16 cellular contexts compared by ENCODE assay signal in the genomic region with DNA sequence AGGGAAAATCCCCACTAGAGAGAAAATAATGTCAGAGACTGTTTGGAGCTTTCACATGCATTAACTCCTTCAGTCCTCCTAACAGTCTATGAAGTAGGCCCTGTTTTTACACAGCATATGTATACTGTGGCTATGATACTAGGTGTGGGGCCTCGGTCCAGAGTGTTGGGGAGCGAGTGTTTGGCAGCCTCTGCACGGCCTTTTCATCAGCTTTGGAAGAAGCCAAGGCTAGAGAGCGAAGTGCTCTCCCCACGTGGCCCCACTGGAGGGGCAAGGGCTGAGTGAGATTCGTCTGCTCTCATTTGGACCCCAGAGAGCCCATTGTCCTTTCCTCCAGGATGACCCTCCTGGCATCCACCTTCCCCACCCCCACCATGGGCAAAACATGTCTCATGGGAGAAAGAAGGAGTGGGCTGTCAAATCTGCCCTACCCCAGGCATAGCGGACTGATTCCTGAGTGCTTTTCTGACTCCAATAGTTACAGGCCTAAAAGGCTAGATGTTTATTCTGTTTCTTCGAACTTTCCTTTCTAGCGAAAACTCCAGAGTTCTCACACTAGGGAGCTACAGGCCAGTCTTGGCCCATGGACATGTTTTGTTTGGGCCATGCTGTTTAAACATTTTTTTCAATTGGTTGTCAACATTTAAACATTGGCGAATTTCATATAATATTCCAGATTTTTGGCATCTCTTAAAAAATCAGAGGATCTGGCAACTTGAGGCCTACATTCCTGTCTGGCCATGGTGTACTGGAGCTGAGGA.
DNase-seq lines count a peak whose midpoint lies in the region; ATAC-seq and TF ChIP-seq lines count a peak whose summit lies in the region.
"Had no signal": no experiment of that assay in that cellular context is flagged by ENCODE, and none has a peak within 500 bp of the region (broad histone marks: within the 10 kb centered on the region; RNA-seq: fewer than 3 reads in every experiment).

No MANE protein-coding gene starts in this region.

- no peak overlapping the region for H3K4me3 Mint-ChIP-seq in nephron
- H3K4me3 Mint-ChIP-seq: CD4-positive, CD25-positive, alpha-beta regulatory T cell had no signal

- no peak for DNase-seq in ascending aorta (ENCODE audit: low spot score in 2 of 2)
- no peak for DNase-seq in left cardiac atrium
- DNase-seq in tibial artery: no peak
- DNase-seq in stimulated activated CD8-positive, alpha-beta memory T cell treated with anti-CD3 and anti-CD28 coated beads, Interleukin-4, amount 100 ng/mL, for 48 hours: no peak
- no peak for DNase-seq in activated T-cell treated with anti-CD3 and anti-CD28 coated beads, Interleukin-2, amount 50 U/mL, for 48 hours
- no peak for DNase-seq in NCI-H82 treated with DMSO at 0.1 percent for 48 hours (lab: John Stamatoyannopoulos, UW; ENCODE audit: unreplicated experiment)
- DNase-seq: CD4-positive, CD25-positive, alpha-beta regulatory T cell; H7; KBM-7; NCI-H446 treated with DMSO at 0.1 percent for 48 hours; NCI-H526; NCI-H82; PC-9; SHP77 had no signal

- H3K9me3 ChIP-seq in ascending aorta (no peaks in the 10 kb centered on the region), tibial artery (no peaks in the 10 kb centered on the region)
- H3K9me3 ChIP-seq: BLaER1 had no signal

- H3K4me3 ChIP-seq in ascending aorta: peak overlapping the region in 1 of 2 donors; percentile 39
- H3K4me3 ChIP-seq in tibial artery: no peak overlapping the region
- H3K4me3 ChIP-seq: BLaER1, PC-9 had no signal

- TF ChIP-seq CTCF in ascending aorta (IDR thresholded peaks at IDR 0.05) (no peak), nephron (IDR thresholded peaks at IDR 0.05; ENCODE audit: unreplicated experiment in 3 of 3) (no peak), tibial artery (IDR thresholded peaks at IDR 0.05) (no peak)

- H3K4me1 ChIP-seq in ascending aorta (peaks cover 8 to 25% of the 10 kb centered on the region in 2 donors), tibial artery (peaks cover 0 to 46% (median 25%) of the 10 kb centered on the region in 4 donors)
- H3K4me1 ChIP-seq: BLaER1 had no signal

- H3K27ac Mint-ChIP-seq in nephron: peak overlapping the region; percentile 22 to 99 (median 85)

- peaks cover 82% of the 10 kb centered on the region for H3K4me1 Mint-ChIP-seq in nephron

- H3K36me3 ChIP-seq in ascending aorta: no peaks in the 10 kb centered on the region
- H3K36me3 ChIP-seq in tibial artery: no peaks in the 10 kb centered on the region
- H3K36me3 ChIP-seq: BLaER1 had no signal

- peaks cover 2% of the 10 kb centered on the region for H3K36me3 Mint-ChIP-seq in nephron (ENCODE audit: low read depth)

- H3K27me3 ChIP-seq in ascending aorta: no peaks in the 10 kb centered on the region
- H3K27me3 ChIP-seq in tibial artery: no peaks in the 10 kb centered on the region
- H3K27me3 ChIP-seq: BLaER1 had no signal

- intact Hi-C loops in ascending aorta (cut with DNase I): no loop called here
- intact Hi-C loops in left cardiac atrium (cut with DNase I): no loop called here
- intact Hi-C loops in tibial artery (cut with DNase I; ENCODE audit: low total_unique reads): no loop called here

- H3K27ac ChIP-seq in ascending aorta: peak overlapping the region; percentile 66 to 77
- H3K27ac ChIP-seq in tibial artery: peak overlapping the region; percentile 62 to 69
- H3K27ac ChIP-seq: BLaER1, PC-9 had no signal

- no peaks in the 10 kb centered on the region for H3K9me3 Mint-ChIP-seq in nephron
- H3K9me3 Mint-ChIP-seq: CD4-positive, CD25-positive, alpha-beta regulatory T cell had no signal

- H3K27me3 Mint-ChIP-seq in nephron (ENCODE audit: low read depth): no peaks in the 10 kb centered on the region
- H3K27me3 Mint-ChIP-seq: CD4-positive, CD25-positive, alpha-beta regulatory T cell had no signal

- ATAC-seq in left cardiac atrium: peak; percentile 23 to 53
